15 cellular contexts compared by ENCODE assay signal in genomic region chr11:1756024-1756561, GRCh38. TPM values are rescaled to one million over a fixed set of nuclear protein-coding genes. Genes with fewer than 3 reads are reported as not detected.
DNase-seq lines count a peak whose midpoint lies in the region; ATAC-seq and TF ChIP-seq lines count a peak whose summit lies in the region.
"Had no signal": no experiment of that assay in that cellular context is flagged by ENCODE, and none has a peak within 500 bp of the region (broad histone marks: within the 10 kb centered on the region; RNA-seq: fewer than 3 reads in every experiment).

No MANE protein-coding gene starts in this region.

- H4K91ac ChIP-seq in trophoblast cell (ENCODE audit: low read depth, low read length) = no peak overlapping the region

- no peaks in the 10 kb centered on the region for H3K79me1 ChIP-seq in trophoblast cell (ENCODE audit: low read length)

- WGBS in heart left ventricle, 4 donors = 22 to 69% (median 56%) methylated on average over 3 to 8 of the region's 8 CpGs
- WGBS in sigmoid colon, 2 donors = 78 to 80% methylated on average over 8 of the region's 8 CpGs
- no CpG with 5 or more reads among the region's 8 CpGs for WGBS in trophoblast cell (ENCODE audit: extremely low coverage, insufficient coverage, insufficient read length)

- peaks cover 57% of the 10 kb centered on the region for H3K4me1 Mint-ChIP-seq in CD4-positive, alpha-beta T cell (ENCODE audit: low read depth)

- no peak overlapping the region for H2AFZ ChIP-seq in trophoblast cell (ENCODE audit: insufficient read depth, low read length, poor library complexity)

- H3K4ac ChIP-seq in trophoblast cell (ENCODE audit: low read depth, low read length) = no peak overlapping the region

- CTCF ChIA-PET in CD4-positive, alpha-beta T cell (lab: Charles Lee) = interaction anchor here (0.9 kb wide), 1 partner anchor 126 kb away, joined by 4 read pairs; no protein-coding TSS in a partner anchor

- peaks cover 53% of the 10 kb centered on the region; the same call in 1 of the 2 replicates for H3K36me3 ChIP-seq in KOPT-K1 (ENCODE audit: insufficient read depth, low read length)
- peaks cover 0 to 84% (median 61%) of the 10 kb centered on the region in 9 donors for H3K36me3 ChIP-seq in heart left ventricle
- H3K36me3 ChIP-seq in neutrophil = peaks cover 94% of the 10 kb centered on the region
- peaks cover 17 to 89% (median 48%) of the 10 kb centered on the region in 4 donors for H3K36me3 ChIP-seq in sigmoid colon
- H3K36me3 ChIP-seq in trophoblast cell (ENCODE audit: control insufficient read depth in 1 of 2, insufficient read depth in 2 of 2, low read length in 2 of 2) = peaks cover 55 to 73% of the 10 kb centered on the region in 2 experiments

- H3K27ac Mint-ChIP-seq in CD4-positive, alpha-beta T cell = peak overlapping the region; percentile 90

- no peak for TF ChIP-seq POLR2A in heart left ventricle (IDR thresholded peaks at IDR 0.05)
- no peak for TF ChIP-seq POLR2A in sigmoid colon (IDR thresholded peaks at IDR 0.05)

- H2BK5ac ChIP-seq in trophoblast cell (ENCODE audit: low read depth, low read length, poor library complexity) = no peak overlapping the region

- H3K9ac ChIP-seq in trophoblast cell (ENCODE audit: low read length) = no peak overlapping the region

- no peak for ATAC-seq in CD4-positive, alpha-beta T cell (ENCODE audit: poor library complexity)
- ATAC-seq in heart left ventricle = peak in 1 of 4 donors; percentile 1

- H2BK12ac ChIP-seq in trophoblast cell (ENCODE audit: low read length) = no peak overlapping the region

- no peak for TF ChIP-seq EP300 in sigmoid colon (IDR thresholded peaks at IDR 0.05)

- H3K23ac ChIP-seq in trophoblast cell (ENCODE audit: low read length) = no peak overlapping the region

- H3K27ac ChIP-seq in CD4-positive, alpha-beta T cell (ENCODE audit: low read depth, low read length) = peak overlapping the region; percentile 41
- H3K27ac ChIP-seq in KOPT-K1 (ENCODE audit: low read depth, low read length, poor library complexity, severe bottlenecking) (peak overlapping the region; percentile 94), heart left ventricle (peak overlapping the region; percentile 30 to 99 (median 75)), neutrophil (peak overlapping the region; percentile 98), sigmoid colon (no peak overlapping the region), trophoblast cell (ENCODE audit: low read depth, low read length) (no peak overlapping the region)
- H3K27ac ChIP-seq: prostate gland had no signal

- no peaks in the 10 kb centered on the region for H3K27me3 ChIP-seq in CD4-positive, alpha-beta T cell (ENCODE audit: control insufficient read depth, insufficient read depth, low read length)
- H3K27me3 ChIP-seq in heart left ventricle = no peaks in the 10 kb centered on the region
- H3K27me3 ChIP-seq in neutrophil = no peaks in the 10 kb centered on the region
- H3K27me3 ChIP-seq in sigmoid colon = no peaks in the 10 kb centered on the region
- no peaks in the 10 kb centered on the region for H3K27me3 ChIP-seq in trophoblast cell (ENCODE audit: insufficient read depth, low read length)

- intact Hi-C loops in CD4-positive, alpha-beta T cell (cut with DNase I, micrococcal nuclease) = no loop called here
- intact Hi-C loops in heart left ventricle (cut with DNase I) = no loop called here
- intact Hi-C loops in sigmoid colon (cut with DNase I) = loop anchor here (10.0 kb wide), 1 partner anchor 649 kb away; the partner anchor contains the start of gene TSSC4

- no peak overlapping the region for H4K12ac ChIP-seq in trophoblast cell (ENCODE audit: low read depth, low read length)

- H4K8ac ChIP-seq in trophoblast cell (ENCODE audit: low read depth, low read length) = no peak overlapping the region

- POLR2A ChIA-PET in CD4-positive, alpha-beta T cell (lab: Charles Lee) = interaction anchor here (0.6 to 1.4 kb wide), 3 partner anchors 37 to 95 kb away, joined by 3 to 7 read pairs (median 5); no protein-coding TSS in a partner anchor

- peaks cover 54% of the 10 kb centered on the region for H3K36me3 Mint-ChIP-seq in CD4-positive, alpha-beta T cell (ENCODE audit: low read depth)

- no peak overlapping the region for H3K18ac ChIP-seq in trophoblast cell (ENCODE audit: low read length)

- TF ChIP-seq CTCF in CD4-positive, alpha-beta T cell (IDR thresholded peaks at IDR 0.05) = no peak
- no peak for TF ChIP-seq CTCF in heart left ventricle (IDR thresholded peaks at IDR 0.05)
- no peak for TF ChIP-seq CTCF in neutrophil (IDR thresholded peaks at IDR 0.05)
- no peak for TF ChIP-seq CTCF in sigmoid colon (IDR thresholded peaks at IDR 0.05)

- peak overlapping the region in 1 of 12 donors; percentile 8 for H3K4me3 ChIP-seq in heart left ventricle
- H3K4me3 ChIP-seq in neutrophil (ENCODE audit: low read depth in 1 of 2, low read length in 1 of 2) = peak overlapping the region; percentile 32 to 99
- H3K4me3 ChIP-seq in sigmoid colon = no peak overlapping the region
- no peak overlapping the region for H3K4me3 ChIP-seq in trophoblast cell (ENCODE audit: low read depth, low read length)
- H3K4me3 ChIP-seq: prostate gland had no signal

- H2AK5ac ChIP-seq in trophoblast cell (ENCODE audit: low read length) = no peak overlapping the region

- no peak for DNase-seq in CD4-positive, alpha-beta T cell
- no peak for DNase-seq in heart left ventricle
- DNase-seq in sigmoid colon = no peak
- no peak for DNase-seq in NCI-H774 (lab: John Stamatoyannopoulos, UW)
- no peak for DNase-seq in trophoblast cell
- no peak for DNase-seq in stimulated activated CD4-positive, alpha-beta T cell treated with anti-CD3 and anti-CD28 coated beads, Interleukin-2, amount 100 ng/mL, for 24 hours
- DNase-seq: amniotic stem cell; midbrain; NCI-H446; stimulated activated CD4-positive, alpha-beta T cell treated with anti-CD3 and anti-CD28 coated beads, Interleukin-4, amount 100 ng/mL, for 24 hours; stimulated activated naive CD4-positive, alpha-beta T cell treated with Interleukin-2 at 50 U/mL for 16 hours had no signal

- no peak overlapping the region for H3K4me2 ChIP-seq in trophoblast cell (ENCODE audit: low read length)

- H2BK120ac ChIP-seq in trophoblast cell (ENCODE audit: insufficient read depth, low read length, poor library complexity) = no peak overlapping the region

- no peaks in the 10 kb centered on the region for H3K9me3 ChIP-seq in CD4-positive, alpha-beta T cell (ENCODE audit: control insufficient read depth, low read length)
- no peaks in the 10 kb centered on the region for H3K9me3 ChIP-seq in KOPT-K1 (ENCODE audit: insufficient read depth, low read length, poor library complexity, severe bottlenecking)
- H3K9me3 ChIP-seq in heart left ventricle = no peaks in the 10 kb centered on the region
- H3K9me3 ChIP-seq in neutrophil = no peaks in the 10 kb centered on the region
- no peaks in the 10 kb centered on the region for H3K9me3 ChIP-seq in sigmoid colon
- peaks cover 4% of the 10 kb centered on the region for H3K9me3 ChIP-seq in trophoblast cell (ENCODE audit: insufficient read depth, low read depth, low read length)
- H3K9me3 ChIP-seq: prostate gland had no signal

- peak overlapping the region; percentile 80 for H3K4me3 Mint-ChIP-seq in CD4-positive, alpha-beta T cell

- H3K4me1 ChIP-seq in heart left ventricle (peaks cover 12 to 95% (median 68%) of the 10 kb centered on the region in 12 donors), neutrophil (ENCODE audit: control insufficient read depth in 1 of 2, insufficient read depth in 1 of 2, low read depth in 1 of 2, low read length in 1 of 2) (peaks cover 68 to 100% of the 10 kb centered on the region in 2 experiments), sigmoid colon (peaks cover 0 to 23% (median 14%) of the 10 kb centered on the region in 4 donors), trophoblast cell (ENCODE audit: control insufficient read depth in 1 of 2, insufficient read depth in 2 of 2, low read length in 2 of 2) (peaks cover 6 to 8% of the 10 kb centered on the region in 2 experiments)
- H3K4me1 ChIP-seq: prostate gland had no signal

- H3K27me3 Mint-ChIP-seq in CD4-positive, alpha-beta T cell = no peaks in the 10 kb centered on the region

- no peaks in the 10 kb centered on the region for H3K9me3 Mint-ChIP-seq in CD4-positive, alpha-beta T cell

- no peaks in the 10 kb centered on the region for H3K79me2 ChIP-seq in trophoblast cell (ENCODE audit: control insufficient read depth, insufficient read depth, low read length, poor library complexity)

- no peak overlapping the region for H3K14ac ChIP-seq in trophoblast cell (ENCODE audit: low read length)

RNA-seq across cellular contexts. Expression of gene IFITM10, which starts 5.7 kb away (rescaled TPM):
- 1 to 10 TPM; 1.7 TPM for total RNA-seq in CD4-positive, alpha-beta T cell
- 1 to 10 TPM in 1 of 9 donors, under 1 TPM in 8; 0.23 to 3.6 (median 0.56) TPM for total RNA-seq in heart left ventricle
- under 1 TPM; 0.12 to 0.19 TPM for polyA plus RNA-seq in heart left ventricle
- total RNA-seq in sigmoid colon = 1 to 10 TPM in 1 of 4 donors, under 1 TPM in 3; 0.36 to 1.4 (median 0.61) TPM
- under 1 TPM in 1 of 3 donors, not detected in 2; 0.60 TPM for polyA plus RNA-seq in sigmoid colon
- polyA plus RNA-seq in trophoblast cell (2013) = 1.0 and 1.3 TPM in 2 replicates

RNA-seq across cellular contexts. Expression of gene CTSD, which starts 7.6 kb away (rescaled TPM):
- total RNA-seq in CD4-positive, alpha-beta T cell = 10 to 100 TPM; 63.3 to 71.3 TPM
- 1,000 to 10,000 TPM in 3 of 9 donors, 100 to 1,000 TPM in 6; 580 to 1,779 (median 722) TPM for total RNA-seq in heart left ventricle
- polyA plus RNA-seq in heart left ventricle = 1,000 to 10,000 TPM in 1 of 2 donors, 100 to 1,000 TPM in 1; 420 to 1,089 TPM
- 100 to 1,000 TPM; 173 to 222 (median 209) TPM for total RNA-seq in sigmoid colon
- 1,000 to 10,000 TPM in 1 of 3 donors, 100 to 1,000 TPM in 2; 251 to 1,586 (median 853) TPM for polyA plus RNA-seq in sigmoid colon
- polyA plus RNA-seq in trophoblast cell (2013) = 141 and 149 TPM in 2 replicates

RNA-seq across cellular contexts. Expression of gene KRTAP5-6, which starts 59.1 kb away (rescaled TPM):
- not detected for total RNA-seq in CD4-positive, alpha-beta T cell
- total RNA-seq in heart left ventricle (not detected), sigmoid colon (not detected)
- polyA plus RNA-seq in heart left ventricle (not detected), sigmoid colon (not detected)
- not detected in 2 replicates for polyA plus RNA-seq in trophoblast cell (2013)
- total RNA-seq: prostate gland; T-helper 1 cell treated with Interleukin-12 subunit alpha and Interleukin-12 subunit beta and Interleukin-4 antibody, amounts not matched to agents 30 ng/mL and 1 ng/mL, for 36 hours had no signal

Comparison
In these comparisons a context has a peak if more than half of its experiments do, and no peak if none do; other contexts are left out.
1. H3K27ac ChIP-seq: peak in CD4-positive, alpha-beta T cell (single experiment), KOPT-K1 (single experiment), heart left ventricle (12 of 12) and neutrophil (single experiment); none in sigmoid colon (0 of 4) and trophoblast cell (single experiment).
2. H3K4me3 ChIP-seq: peak in neutrophil (2 of 2); none in sigmoid colon (0 of 4) and trophoblast cell (single experiment).